ENCODE assay signal across 19 cellular contexts in the genomic region with DNA sequence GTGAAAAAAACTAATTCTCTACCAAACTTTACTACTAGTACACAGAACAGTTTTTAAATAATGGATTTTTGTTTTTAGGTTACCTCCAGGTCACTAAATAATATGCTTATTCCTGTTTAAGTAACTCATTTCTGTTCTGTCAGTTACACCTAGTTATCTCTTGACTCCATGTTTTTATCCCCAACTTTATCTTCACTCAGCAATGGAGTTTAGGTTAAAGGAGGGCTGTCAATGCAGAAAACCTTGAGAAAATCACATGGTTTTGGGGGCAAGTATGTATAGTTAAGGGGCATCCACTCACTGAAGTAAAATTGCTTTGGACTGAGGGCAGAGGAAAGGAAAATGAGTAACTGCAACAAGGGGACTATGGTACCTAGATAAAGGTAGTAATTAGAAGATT.
DNase-seq lines count a peak whose midpoint lies in the region; ATAC-seq and TF ChIP-seq lines count a peak whose summit lies in the region.
"Had no signal": no experiment of that assay in that cellular context is flagged by ENCODE, and none has a peak within 500 bp of the region (broad histone marks: within the 10 kb centered on the region; RNA-seq: fewer than 3 reads in every experiment).

No MANE protein-coding gene starts in this region.

- no peak overlapping the region for H3K4me3 ChIP-seq in CD8-positive, alpha-beta T cell (ENCODE audit: low read depth, low read length)
- H3K4me3 ChIP-seq in RWPE2 (ENCODE audit: severe bottlenecking) (no peak overlapping the region), neural progenitor cell (no peak overlapping the region), sigmoid colon (no peak overlapping the region)
- H3K4me3 ChIP-seq: BLaER1, GM12878 had no signal

- TF ChIP-seq POLR2A in erythroblast (IDR thresholded peaks at IDR 0.05; ENCODE audit: low read length) (no peak), sigmoid colon (IDR thresholded peaks at IDR 0.05) (no peak)

- H3F3A ChIP-seq in neural progenitor cell (ENCODE audit: low read depth): peaks cover 39% of the 10 kb centered on the region

- no peaks in the 10 kb centered on the region for H3K4me1 Mint-ChIP-seq in CD8-positive, alpha-beta T cell (ENCODE audit: low read depth)
- no peaks in the 10 kb centered on the region for H3K4me1 Mint-ChIP-seq in neural progenitor cell
- no peaks in the 10 kb centered on the region for H3K4me1 Mint-ChIP-seq in stimulated activated naive B cell treated with anti-CD40 and anti-IgM and Interleukin-4, amounts not matched to agents 10 μg/mL and 1 μg/mL and 100 μg/mL, for 72 hours
- no peaks in the 10 kb centered on the region for H3K4me1 Mint-ChIP-seq in activated T-helper 2 cell treated with anti-CD3 and anti-CD28 coated beads, Interferon-gamma antibody, Interleukin-2, Interleukin-4, amounts not matched to agents 10 μg/mL and 5 μg/mL and 100 μg/mL, durations not matched to agents 14 hours and 24 hours and 36 hours (ENCODE audit: low read depth)
- H3K4me1 Mint-ChIP-seq: CD14-positive monocyte had no signal

- POLR2A ChIA-PET in CD8-positive, alpha-beta T cell (lab: Charles Lee): no interaction called here

- H3K4me1 ChIP-seq in CD8-positive, alpha-beta T cell (ENCODE audit: insufficient read depth, low read length): no peaks in the 10 kb centered on the region
- H3K4me1 ChIP-seq in RWPE2 (ENCODE audit: insufficient read depth, poor library complexity, severe bottlenecking) (no peaks in the 10 kb centered on the region), neural progenitor cell (no peaks in the 10 kb centered on the region), sigmoid colon (no peaks in the 10 kb centered on the region)
- H3K4me1 ChIP-seq: BLaER1 had no signal

- no peaks in the 10 kb centered on the region for H3K27me3 Mint-ChIP-seq in CD8-positive, alpha-beta T cell (ENCODE audit: low read depth)
- peaks cover 5% of the 10 kb centered on the region for H3K27me3 Mint-ChIP-seq in neural progenitor cell (ENCODE audit: insufficient read depth, low read depth)
- H3K27me3 Mint-ChIP-seq in stimulated activated naive B cell treated with anti-CD40 and anti-IgM and Interleukin-4, amounts not matched to agents 10 μg/mL and 1 μg/mL and 100 μg/mL, for 72 hours: no peaks in the 10 kb centered on the region
- H3K27me3 Mint-ChIP-seq in activated T-helper 2 cell treated with anti-CD3 and anti-CD28 coated beads, Interferon-gamma antibody, Interleukin-2, Interleukin-4, amounts not matched to agents 10 μg/mL and 5 μg/mL and 100 μg/mL, durations not matched to agents 14 hours and 24 hours and 36 hours (ENCODE audit: low read depth): no peaks in the 10 kb centered on the region
- H3K27me3 Mint-ChIP-seq: CD4-positive, alpha-beta memory T cell; IgD-negative memory B cell had no signal

- no peak for TF ChIP-seq CTCF in CD8-positive, alpha-beta T cell (IDR thresholded peaks at IDR 0.05)
- TF ChIP-seq CTCF in RWPE2 (IDR thresholded peaks at IDR 0.05; ENCODE audit: poor library complexity, severe bottlenecking) (no peak), neural progenitor cell (IDR thresholded peaks at IDR 0.05) (no peak), sigmoid colon (IDR thresholded peaks at IDR 0.05) (no peak)

- H3K4me3 Mint-ChIP-seq in CD8-positive, alpha-beta T cell: no peak overlapping the region
- no peak overlapping the region for H3K4me3 Mint-ChIP-seq in neural progenitor cell
- no peak overlapping the region for H3K4me3 Mint-ChIP-seq in stimulated activated naive B cell treated with anti-CD40 and anti-IgM and Interleukin-4, amounts not matched to agents 10 μg/mL and 1 μg/mL and 100 μg/mL, for 72 hours
- no peak overlapping the region for H3K4me3 Mint-ChIP-seq in activated T-helper 2 cell treated with anti-CD3 and anti-CD28 coated beads, Interferon-gamma antibody, Interleukin-2, Interleukin-4, amounts not matched to agents 10 μg/mL and 5 μg/mL and 100 μg/mL, durations not matched to agents 14 hours and 24 hours and 36 hours (ENCODE audit: low read depth)
- H3K4me3 Mint-ChIP-seq: CD14-positive monocyte; CD4-positive, alpha-beta memory T cell; HFFc6 had no signal

- intact Hi-C loops in CD8-positive, alpha-beta T cell (cut with DNase I, micrococcal nuclease): no loop called here
- intact Hi-C loops in sigmoid colon (cut with DNase I): no loop called here
- intact Hi-C loops in activated T-helper 2 cell treated with anti-CD3 and anti-CD28 coated beads, Interferon-gamma antibody, Interleukin-2, Interleukin-4, amounts not matched to agents 10 μg/mL and 5 μg/mL and 100 μg/mL, durations not matched to agents 14 hours and 24 hours and 36 hours (cut with micrococcal nuclease): no loop called here

- no peak for DNase-seq in CD8-positive, alpha-beta T cell
- DNase-seq in RWPE2 (ENCODE audit: low spot score): no peak
- peak; percentile 68 to 89 for DNase-seq in erythroblast (lab: John Stamatoyannopoulos, UW)
- DNase-seq in neural progenitor cell (ENCODE audit: low spot score): no peak
- no peak for DNase-seq in stimulated activated naive B cell treated with anti-CD40 and anti-IgM and Interleukin-4, amounts not matched to agents 10 μg/mL and 1 μg/mL and 100 μg/mL, for 72 hours
- DNase-seq in NCI-H1105 (lab: John Stamatoyannopoulos, UW): no peak
- DNase-seq in sigmoid colon: no peak
- no peak for DNase-seq in activated T-helper 2 cell treated with anti-CD3 and anti-CD28 coated beads, Interferon-gamma antibody, Interleukin-2, Interleukin-4, amounts not matched to agents 10 μg/mL and 5 μg/mL and 100 μg/mL, durations not matched to agents 14 hours and 24 hours and 36 hours (ENCODE audit: low spot score)
- DNase-seq: 8988T; Calu3; CD4-positive, alpha-beta memory T cell; DMS79 treated with DMSO at 0.1 percent for 48 hours; GOT3; H7; HFFc6 had no signal

- no peak overlapping the region for H3K9ac ChIP-seq in neural progenitor cell
- H3K9ac ChIP-seq: BLaER1 had no signal

- H3K27me3 ChIP-seq in CD8-positive, alpha-beta T cell (ENCODE audit: insufficient read depth, low read length): no peaks in the 10 kb centered on the region
- no peaks in the 10 kb centered on the region for H3K27me3 ChIP-seq in RWPE2 (ENCODE audit: insufficient read depth, poor library complexity, severe bottlenecking)
- H3K27me3 ChIP-seq in neural progenitor cell: no peaks in the 10 kb centered on the region
- H3K27me3 ChIP-seq in sigmoid colon: no peaks in the 10 kb centered on the region
- H3K27me3 ChIP-seq: BLaER1 had no signal

- TF ChIP-seq EP300 in sigmoid colon (IDR thresholded peaks at IDR 0.05): no peak

- no peaks in the 10 kb centered on the region for H3K79me2 ChIP-seq in neural progenitor cell (ENCODE audit: low read depth)

- H3K36me3 ChIP-seq in CD8-positive, alpha-beta T cell (ENCODE audit: insufficient read depth, low read length): no peaks in the 10 kb centered on the region
- H3K36me3 ChIP-seq in RWPE2 (ENCODE audit: low read depth): peaks cover 20% of the 10 kb centered on the region
- no peaks in the 10 kb centered on the region for H3K36me3 ChIP-seq in neural progenitor cell
- peaks cover 0 to 6% (median 0%) of the 10 kb centered on the region in 4 donors for H3K36me3 ChIP-seq in sigmoid colon

- ATAC-seq in CD8-positive, alpha-beta T cell: no peak
- peak; percentile 10; the same call in 1 of the 3 replicates for ATAC-seq in RWPE2 (ENCODE audit: low read depth)
- no peak for ATAC-seq in stimulated activated naive B cell treated with anti-CD40 and anti-IgM and Interleukin-4, amounts not matched to agents 10 μg/mL and 1 μg/mL and 100 μg/mL, for 72 hours (replicated peaks)
- ATAC-seq: GM12878 had no signal

- peak overlapping the region; percentile 41 for H3K27ac Mint-ChIP-seq in CD8-positive, alpha-beta T cell
- H3K27ac Mint-ChIP-seq in neural progenitor cell: no peak overlapping the region
- no peak overlapping the region for H3K27ac Mint-ChIP-seq in stimulated activated naive B cell treated with anti-CD40 and anti-IgM and Interleukin-4, amounts not matched to agents 10 μg/mL and 1 μg/mL and 100 μg/mL, for 72 hours
- H3K27ac Mint-ChIP-seq in activated T-helper 2 cell treated with anti-CD3 and anti-CD28 coated beads, Interferon-gamma antibody, Interleukin-2, Interleukin-4, amounts not matched to agents 10 μg/mL and 5 μg/mL and 100 μg/mL, durations not matched to agents 14 hours and 24 hours and 36 hours: no peak overlapping the region
- H3K27ac Mint-ChIP-seq: CD14-positive monocyte, HFFc6, IgD-negative memory B cell had no signal

- CTCF ChIA-PET in CD8-positive, alpha-beta T cell (lab: Charles Lee): no interaction called here

- no peak overlapping the region for H3K4me2 ChIP-seq in neural progenitor cell
- H3K4me2 ChIP-seq: BLaER1 had no signal

- H3K36me3 Mint-ChIP-seq in CD8-positive, alpha-beta T cell: peaks cover 9% of the 10 kb centered on the region
- H3K36me3 Mint-ChIP-seq in neural progenitor cell: peaks cover 2% of the 10 kb centered on the region
- H3K36me3 Mint-ChIP-seq in stimulated activated naive B cell treated with anti-CD40 and anti-IgM and Interleukin-4, amounts not matched to agents 10 μg/mL and 1 μg/mL and 100 μg/mL, for 72 hours: peaks cover 0 to 11% of the 10 kb centered on the region in 2 donors
- peaks cover 6% of the 10 kb centered on the region for H3K36me3 Mint-ChIP-seq in activated T-helper 2 cell treated with anti-CD3 and anti-CD28 coated beads, Interferon-gamma antibody, Interleukin-2, Interleukin-4, amounts not matched to agents 10 μg/mL and 5 μg/mL and 100 μg/mL, durations not matched to agents 14 hours and 24 hours and 36 hours (ENCODE audit: low read depth)
- H3K36me3 Mint-ChIP-seq: IgD-negative memory B cell had no signal

- H4K20me1 ChIP-seq in neural progenitor cell (ENCODE audit: low read depth): no peaks in the 10 kb centered on the region
- H4K20me1 ChIP-seq: BLaER1 had no signal

- H3K9me3 ChIP-seq in CD8-positive, alpha-beta T cell (ENCODE audit: low read length): no peaks in the 10 kb centered on the region
- no peaks in the 10 kb centered on the region for H3K9me3 ChIP-seq in RWPE2 (ENCODE audit: severe bottlenecking)
- no peaks in the 10 kb centered on the region for H3K9me3 ChIP-seq in neural progenitor cell (ENCODE audit: low read depth)
- H3K9me3 ChIP-seq in sigmoid colon: no peaks in the 10 kb centered on the region
- H3K9me3 ChIP-seq: BLaER1 had no signal

- H3K27ac ChIP-seq in CD8-positive, alpha-beta T cell (ENCODE audit: low read depth, low read length): no peak overlapping the region
- H3K27ac ChIP-seq in RWPE2 (ENCODE audit: poor library complexity, severe bottlenecking) (no peak overlapping the region), neural progenitor cell (peak overlapping the region; percentile 67), sigmoid colon (no peak overlapping the region)
- H3K27ac ChIP-seq: BLaER1 had no signal

- H2AFZ ChIP-seq in neural progenitor cell (replicated peaks): no peak overlapping the region

- H3K9me3 Mint-ChIP-seq in CD8-positive, alpha-beta T cell: no peaks in the 10 kb centered on the region
- no peaks in the 10 kb centered on the region for H3K9me3 Mint-ChIP-seq in neural progenitor cell
- no peaks in the 10 kb centered on the region for H3K9me3 Mint-ChIP-seq in stimulated activated naive B cell treated with anti-CD40 and anti-IgM and Interleukin-4, amounts not matched to agents 10 μg/mL and 1 μg/mL and 100 μg/mL, for 72 hours
- no peaks in the 10 kb centered on the region for H3K9me3 Mint-ChIP-seq in activated T-helper 2 cell treated with anti-CD3 and anti-CD28 coated beads, Interferon-gamma antibody, Interleukin-2, Interleukin-4, amounts not matched to agents 10 μg/mL and 5 μg/mL and 100 μg/mL, durations not matched to agents 14 hours and 24 hours and 36 hours
- H3K9me3 Mint-ChIP-seq: CD14-positive monocyte, HFFc6, IgD-negative memory B cell had no signal

Comparison
In these comparisons a context has a peak if more than half of its experiments do, and no peak if none do; other contexts are left out.
1. DNase-seq: peak in erythroblast (2 of 2); none in CD8-positive, alpha-beta T cell (0 of 7), RWPE2 (single experiment), neural progenitor cell (single experiment), stimulated activated naive B cell treated with anti-CD40 and anti-IgM and Interleukin-4, amounts not matched to agents 10 μg/mL and 1 μg/mL and 100 μg/mL, for 72 hours (single experiment), NCI-H1105 (single experiment), sigmoid colon (single experiment) and activated T-helper 2 cell treated with anti-CD3 and anti-CD28 coated beads, Interferon-gamma antibody, Interleukin-2, Interleukin-4, amounts not matched to agents 10 μg/mL and 5 μg/mL and 100 μg/mL, durations not matched to agents 14 hours and 24 hours and 36 hours (single experiment).